In the genomic region with DNA sequence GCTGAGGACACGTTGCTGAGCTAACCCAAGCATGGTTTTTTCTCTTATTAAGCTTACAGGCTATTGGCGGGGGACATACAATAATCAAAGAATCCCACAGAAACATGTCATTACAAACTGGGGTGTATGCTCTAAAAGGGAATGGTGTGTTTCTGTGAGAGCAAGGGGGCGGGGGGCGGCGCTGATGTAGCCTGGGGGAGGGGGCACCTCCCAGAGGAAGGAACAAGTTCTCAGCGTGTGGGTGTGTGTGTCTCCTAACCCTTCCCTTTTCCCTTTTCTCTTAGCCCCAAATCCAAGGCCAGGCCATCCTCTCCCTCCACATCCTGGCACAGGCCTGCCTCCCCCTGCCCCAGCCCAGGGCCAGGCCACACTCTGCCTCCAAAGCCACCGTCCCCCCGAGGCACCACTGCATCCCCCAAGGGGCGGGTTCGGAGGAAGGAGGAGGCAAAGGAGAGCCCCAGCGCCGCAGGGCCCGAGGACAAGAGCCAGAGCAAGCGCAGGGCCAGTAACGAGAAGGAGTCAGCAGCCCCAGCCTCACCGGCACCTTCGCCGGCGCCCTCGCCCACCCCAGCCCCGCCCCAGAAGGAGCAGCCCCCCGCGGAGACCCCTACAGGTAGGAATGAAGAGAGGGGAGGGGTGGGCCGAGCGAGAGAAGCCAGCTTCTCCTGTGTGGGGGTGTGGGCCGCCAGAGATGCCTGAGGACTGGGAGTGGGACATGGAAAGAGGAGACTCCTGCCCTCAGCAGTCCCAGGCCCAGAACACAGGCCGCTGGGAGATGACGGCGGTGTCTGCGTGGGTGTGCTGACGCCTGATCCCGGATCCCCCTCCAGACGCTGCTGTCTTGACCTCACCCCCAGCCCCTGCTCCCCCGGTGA, we compare ENCODE assay signal across 17 cellular contexts. TPM values are rescaled to one million over a fixed set of nuclear protein-coding genes. Genes with fewer than 3 reads are reported as not detected.
DNase-seq lines count a peak whose midpoint lies in the region; ATAC-seq and TF ChIP-seq lines count a peak whose summit lies in the region.
"Had no signal": no experiment of that assay in that cellular context is flagged by ENCODE, and none has a peak within 500 bp of the region (broad histone marks: within the 10 kb centered on the region; RNA-seq: fewer than 3 reads in every experiment).

No MANE protein-coding gene starts in this region.

- peaks cover 3% of the 10 kb centered on the region for H3K27me3 Mint-ChIP-seq in HFFc6 (ENCODE audit: insufficient read depth)
- H3K27me3 Mint-ChIP-seq: activated CD4-positive, alpha-beta memory T cell treated with anti-CD3 and anti-CD28 coated beads for 36 hours had no signal

- TF ChIP-seq CTCF in HFFc6 (IDR thresholded peaks at IDR 0.05): no peak
- TF ChIP-seq CTCF in coronary artery (IDR thresholded peaks at IDR 0.05): no peak

- peaks cover 16% of the 10 kb centered on the region for H3K4me1 Mint-ChIP-seq in HFFc6 (ENCODE audit: low read depth)

- no peak overlapping the region for H3K9ac ChIP-seq in stomach smooth muscle (ENCODE audit: low read length in 2 of 2)

- no peak overlapping the region for H3K4me3 Mint-ChIP-seq in HFFc6
- H3K4me3 Mint-ChIP-seq: activated CD4-positive, alpha-beta memory T cell treated with anti-CD3 and anti-CD28 coated beads for 36 hours had no signal

- in situ Hi-C loops in KBM-7 (cut with MboI; ENCODE audit: low pct_unique_long_range_greater_than_20kb, low sequenced_read_pairs): no loop called here

- H3K4me3 ChIP-seq in coronary artery: no peak overlapping the region
- H3K4me3 ChIP-seq in stomach smooth muscle (ENCODE audit: low read length in 2 of 2): no peak overlapping the region
- H3K4me3 ChIP-seq: SJSA1, thyroid gland had no signal

- no peaks in the 10 kb centered on the region for H3K9me3 Mint-ChIP-seq in HFFc6
- H3K9me3 Mint-ChIP-seq: activated CD4-positive, alpha-beta memory T cell treated with anti-CD3 and anti-CD28 coated beads for 36 hours had no signal

- H3K27ac Mint-ChIP-seq in HFFc6: peak overlapping the region; percentile 11; the same call in 1 of the 2 replicates
- H3K27ac Mint-ChIP-seq: activated CD4-positive, alpha-beta memory T cell treated with anti-CD3 and anti-CD28 coated beads for 36 hours had no signal

- no peaks in the 10 kb centered on the region for H3K9me3 ChIP-seq in stomach smooth muscle (ENCODE audit: control insufficient read depth in 2 of 2, low read length in 2 of 2)
- H3K9me3 ChIP-seq: BE2C, SJSA1, thyroid gland had no signal

- H3K27ac ChIP-seq in coronary artery: peak overlapping the region; percentile 23 to 87
- peak overlapping the region; percentile 18 for H3K27ac ChIP-seq in layer of hippocampus (ENCODE audit: low read depth, low read length)
- H3K27ac ChIP-seq in stomach smooth muscle (ENCODE audit: low read length): peak overlapping the region; percentile 95
- H3K27ac ChIP-seq: SJSA1, thyroid gland had no signal

- DNase-seq in HFFc6 (no peak), coronary artery (ENCODE audit: low spot score) (no peak), KBM-7 (no peak), NCI-H345 treated with DMSO at 0.1 percent for 48 hours (lab: John Stamatoyannopoulos, UW; ENCODE audit: unreplicated experiment) (no peak), NOMO-1 treated with DMSO at 0.1 percent for 48 hours (lab: John Stamatoyannopoulos, UW; ENCODE audit: unreplicated experiment) (no peak)
- DNase-seq: activated CD4-positive, alpha-beta memory T cell treated with anti-CD3 and anti-CD28 coated beads for 36 hours; activated effector memory CD4-positive, alpha-beta T cell treated with anti-CD3 and anti-CD28 coated beads, Interleukin-2, amount 50 U/mL, for 16 hours; BE2C; DND-41; mammary epithelial cell; NCI-H1048; NCI-H2171; thyroid gland had no signal

- ATAC-seq in GM21526 (IDR thresholded peaks at IDR 0.05; ENCODE audit: low FRiP score, unreplicated experiment): no peak

- peaks cover 20% of the 10 kb centered on the region for H3K36me3 Mint-ChIP-seq in HFFc6 (ENCODE audit: low read depth)

- H3K27me3 ChIP-seq in layer of hippocampus (ENCODE audit: control insufficient read depth, insufficient read depth, low read length) (no peaks in the 10 kb centered on the region), stomach smooth muscle (ENCODE audit: control insufficient read depth in 1 of 2, insufficient read depth in 2 of 2, low read length in 2 of 2) (no peaks in the 10 kb centered on the region)
- H3K27me3 ChIP-seq: BE2C, SJSA1, thyroid gland had no signal

- H3K36me3 ChIP-seq in stomach smooth muscle (ENCODE audit: control insufficient read depth in 2 of 2, insufficient read depth in 2 of 2, low read length in 2 of 2): peaks cover 52 to 59% of the 10 kb centered on the region in 2 donors

- H3K4me1 ChIP-seq in stomach smooth muscle (ENCODE audit: control insufficient read depth, insufficient read depth, low read length): peaks cover 76% of the 10 kb centered on the region
- H3K4me1 ChIP-seq: BE2C had no signal

RNA-seq across cellular contexts. Expression of a gene that starts 21.9 kb away (rescaled TPM):
- total RNA-seq in HFFc6 (2021; fragmentation: NEBNext Ultra II Directional; extraction: Animal tissue kit (Norgen Biotek cat#: 25700)): 100 to 1,000 TPM; 202 to 234 (median 210) TPM

RNA-seq across cellular contexts. Expression of a gene that starts 28.5 kb away (rescaled TPM):
- 10 to 100 TPM; 76.6 to 93.4 (median 78.6) TPM for total RNA-seq in HFFc6 (2021; fragmentation: NEBNext Ultra II Directional; extraction: Animal tissue kit (Norgen Biotek cat#: 25700))

RNA-seq across cellular contexts. Expression of a gene that starts 46.4 kb away (rescaled TPM):
- 100 to 1,000 TPM; 116 to 126 (median 121) TPM for total RNA-seq in HFFc6 (2021; fragmentation: NEBNext Ultra II Directional; extraction: Animal tissue kit (Norgen Biotek cat#: 25700))

RNA-seq across cellular contexts. Expression of a gene that starts 52.8 kb away (rescaled TPM):
- total RNA-seq in HFFc6 (2021; fragmentation: NEBNext Ultra II Directional; extraction: Animal tissue kit (Norgen Biotek cat#: 25700)): 1 to 10 TPM; 1.9 to 6.4 (median 2.4) TPM
- total RNA-seq: activated CD4-positive, alpha-beta memory T cell treated with anti-CD3 and anti-CD28 coated beads for 36 hours had no signal

Comparison
In these comparisons a context has a peak if more than half of its experiments do, and no peak if none do; other contexts are left out.
1. H3K27ac ChIP-seq: peak in every context shown above with its lines; median percentile 95 in stomach smooth muscle; 55 in coronary artery; 18 in layer of hippocampus.